1 cellular context compared by ENCODE assay signal in the genomic region with DNA sequence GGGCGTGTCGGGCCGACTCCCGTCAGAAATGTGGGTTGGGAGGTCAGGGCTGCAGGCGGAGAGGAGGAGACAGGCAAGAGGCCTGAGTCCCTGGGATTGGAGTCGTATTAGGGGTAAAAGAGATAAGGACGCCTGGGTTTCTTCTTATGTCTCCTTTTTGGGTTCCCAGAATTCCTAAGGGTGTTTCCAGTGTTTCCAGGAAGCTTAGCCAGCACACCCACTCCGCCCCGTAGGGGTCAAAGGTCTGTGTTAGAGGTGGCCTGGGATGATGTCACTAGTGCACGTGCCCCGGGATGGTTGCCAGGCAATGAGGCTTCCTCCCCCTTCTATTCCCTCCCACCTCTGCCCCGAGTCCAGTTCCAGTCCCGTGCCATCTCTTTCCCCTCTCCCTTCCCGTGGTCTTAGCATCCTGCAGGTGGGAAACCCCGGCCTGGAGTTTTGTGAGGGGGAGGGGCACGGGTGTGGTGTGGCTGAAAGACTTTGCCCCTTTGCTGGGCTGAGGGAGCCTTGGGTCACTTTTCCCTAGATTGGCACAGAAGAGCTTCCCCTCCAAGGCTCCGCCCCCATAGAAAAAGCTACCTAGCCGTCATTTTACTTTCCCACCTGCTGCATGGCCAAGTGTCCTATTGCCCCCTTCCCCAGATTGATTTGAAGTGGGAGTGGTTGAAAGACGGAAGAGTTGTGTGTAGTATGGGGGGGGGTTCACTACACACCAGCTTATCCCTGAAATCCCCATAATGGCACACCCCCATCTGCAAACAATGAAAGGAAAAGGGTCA.
TF ChIP-seq lines count a peak whose summit lies in the region.

No MANE protein-coding gene starts in this region.

TF ChIP-seq in neural cell, 6 proteins besides CTCF, POLR2A, EP300 and RAD21:
- peak; percentile 67 for TF ChIP-seq POLR2AphosphoS5 (IDR thresholded peaks at IDR 0.05)
- peak; percentile 70 for TF ChIP-seq MXI1 (conservative IDR thresholded peaks at IDR 0.05; ENCODE audit: poor library complexity, severe bottlenecking)
- TF ChIP-seq TAF1 (IDR thresholded peaks at IDR 0.05; ENCODE audit: low read depth), result peak; percentile 57
- TF ChIP-seq EZH2 (IDR thresholded peaks at IDR 0.05; ENCODE audit: borderline replicate concordance, insufficient read depth, low read length, poor library complexity, severe bottlenecking), result no peak
- no peak for TF ChIP-seq SMC3 (conservative IDR thresholded peaks at IDR 0.05; ENCODE audit: poor library complexity)
- peak; percentile 76 for TF ChIP-seq REST (IDR thresholded peaks at IDR 0.05; ENCODE audit: borderline replicate concordance)
